In the genomic region with DNA sequence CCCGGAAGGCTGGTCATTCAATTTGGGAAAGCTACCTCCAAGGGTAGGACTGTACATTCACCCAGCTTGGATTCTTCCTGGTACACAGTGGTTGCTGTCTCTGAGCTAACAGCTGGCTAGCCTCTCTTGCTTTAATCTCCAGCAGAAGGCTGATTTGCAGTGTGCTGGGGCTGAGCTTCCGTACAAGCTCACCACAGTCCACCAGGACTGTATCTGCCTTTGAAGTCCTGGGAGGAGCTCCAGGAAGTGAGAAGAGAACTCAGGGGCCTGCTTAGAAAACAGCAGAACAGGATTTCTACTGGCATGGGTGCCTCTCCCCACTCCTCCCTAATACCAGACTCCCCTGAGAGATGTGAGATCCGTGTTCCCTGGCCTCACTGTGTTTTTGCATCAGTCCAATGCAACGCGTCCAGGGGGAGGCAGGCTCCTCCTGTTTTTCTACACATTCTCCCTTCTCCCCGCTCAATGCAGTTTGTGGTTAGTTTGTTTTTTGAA, we compare ENCODE assay signal across 11 cellular contexts. TPM values are rescaled to one million over a fixed set of nuclear protein-coding genes. Genes with fewer than 3 reads are reported as not detected.
DNase-seq lines count a peak whose midpoint lies in the region; ATAC-seq and TF ChIP-seq lines count a peak whose summit lies in the region.
"Had no signal": no experiment of that assay in that cellular context is flagged by ENCODE, and none has a peak within 500 bp of the region (broad histone marks: within the 10 kb centered on the region; RNA-seq: fewer than 3 reads in every experiment).

No MANE protein-coding gene starts in this region.

- peaks cover 0 to under 1% of the 10 kb centered on the region in 2 donors for H3K4me1 ChIP-seq in ascending aorta
- H3K4me1 ChIP-seq in right atrium auricular region = peaks cover 0 to 39% of the 10 kb centered on the region in 2 donors

- H3K4me3 ChIP-seq in GM12865 (ENCODE audit: low read depth, low read length) (no peak overlapping the region), ascending aorta (peak overlapping the region in 1 of 2 donors; percentile 38), right atrium auricular region (no peak overlapping the region)

- H3K27me3 ChIP-seq in ascending aorta (no peaks in the 10 kb centered on the region), right atrium auricular region (no peaks in the 10 kb centered on the region)

- peak overlapping the region; percentile 5 to 38 for H3K27ac ChIP-seq in ascending aorta
- H3K27ac ChIP-seq in right atrium auricular region = peak overlapping the region; percentile 19 to 66

- intact Hi-C loops in ascending aorta (cut with DNase I) = no loop called here
- intact Hi-C loops in sciatic nerve (cut with DNase I) = no loop called here

- ATAC-seq in sciatic nerve = peak; percentile 38
- ATAC-seq: activated CD8-positive, alpha-beta memory T cell treated with anti-CD3 and anti-CD28 coated beads, Interleukin-2, amount 10 ng/mL, durations not matched to agents 7 days and 5 days had no signal

- no peaks in the 10 kb centered on the region for H3K36me3 ChIP-seq in ascending aorta
- no peaks in the 10 kb centered on the region for H3K36me3 ChIP-seq in right atrium auricular region

- DNase-seq in GM12865 (ENCODE audit: low read depth) (peak; percentile 33), ascending aorta (ENCODE audit: low spot score in 2 of 2) (peak in 1 of 2 donors; percentile 61), right atrium auricular region (ENCODE audit: low spot score) (peak; percentile 60), sciatic nerve (ENCODE audit: low spot score) (no peak), activated gamma-delta T cell treated with Interleukin-2 at 50 U/mL for 16 hours (no peak), mucosa of gallbladder (ENCODE audit: low spot score) (no peak), superior temporal gyrus (ENCODE audit: extremely low spot score) (no peak), DMS 273 treated with DMSO at 0.1 percent for 48 hours (lab: John Stamatoyannopoulos, UW) (no peak)
- DNase-seq: activated CD8-positive, alpha-beta memory T cell treated with anti-CD3 and anti-CD28 coated beads, Interleukin-2, amount 10 ng/mL, durations not matched to agents 7 days and 5 days; NCI-H1417 treated with DMSO at 0.1 percent for 48 hours; substantia nigra had no signal

- no peak for TF ChIP-seq CTCF in GM12865 (IDR thresholded peaks at IDR 0.05; ENCODE audit: insufficient read depth, low read depth, low read length, missing control alignments)
- TF ChIP-seq CTCF in ascending aorta (IDR thresholded peaks at IDR 0.05) = no peak
- no peak for TF ChIP-seq CTCF in right atrium auricular region (IDR thresholded peaks at IDR 0.05)

- H3K9me3 ChIP-seq in ascending aorta (no peaks in the 10 kb centered on the region), right atrium auricular region (no peaks in the 10 kb centered on the region)

RNA-seq across cellular contexts. Expression of a gene that starts 6.6 kb away (rescaled TPM):
- total RNA-seq in ascending aorta = 30.4 TPM
- total RNA-seq in right atrium auricular region = 1 to 10 TPM; 5.8 to 6.3 TPM
- total RNA-seq in sciatic nerve = 144 TPM
- 6.3 TPM for total RNA-seq in mucosa of gallbladder

Comparison
In these comparisons a context has a peak if more than half of its experiments do, and no peak if none do; other contexts are left out.
1. DNase-seq: peak in GM12865 (single experiment) and right atrium auricular region (single experiment); none in sciatic nerve (single experiment), activated gamma-delta T cell treated with Interleukin-2 at 50 U/mL for 16 hours (single experiment), mucosa of gallbladder (single experiment), superior temporal gyrus (single experiment) and DMS 273 treated with DMSO at 0.1 percent for 48 hours (single experiment).